In the genomic region with DNA sequence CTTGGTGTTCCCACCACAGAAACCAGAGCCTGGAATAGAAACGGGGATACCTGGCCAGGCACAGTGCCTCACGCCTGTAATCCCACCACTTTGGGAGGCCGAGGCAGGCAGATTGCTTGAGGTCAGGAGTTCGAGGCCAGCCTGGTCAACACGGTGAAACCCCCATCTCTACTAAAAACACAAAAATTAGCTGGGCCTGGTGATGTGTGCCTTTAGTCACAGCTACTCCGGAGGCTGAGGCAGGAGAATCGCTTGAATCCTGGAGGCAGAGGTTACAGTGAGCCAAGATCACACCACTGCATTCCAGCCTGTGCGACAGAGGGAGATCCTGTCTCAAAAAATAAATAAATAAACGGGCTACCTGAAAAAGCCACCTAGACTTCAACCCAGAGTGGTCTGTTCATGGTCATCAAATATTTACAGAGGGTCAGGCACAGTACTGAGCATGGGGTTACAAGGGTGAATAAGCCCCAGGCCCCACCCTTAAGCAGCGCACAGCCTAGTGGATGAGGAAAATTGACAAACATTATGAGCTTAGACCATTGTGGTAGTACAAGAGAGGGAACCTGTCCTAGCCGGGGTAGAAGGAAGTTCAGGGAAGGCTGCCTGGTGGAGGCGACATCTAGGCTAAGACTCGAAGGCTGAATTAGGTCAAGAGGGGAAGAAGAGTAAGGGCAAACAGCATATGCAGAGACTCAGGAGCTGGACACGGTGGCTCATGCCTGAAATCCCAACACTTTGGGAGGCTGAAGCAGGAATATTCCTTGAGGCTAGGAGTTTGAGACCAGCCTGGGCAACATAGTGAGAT, we compare ENCODE assay signal across 1 cellular context.
TF ChIP-seq lines count a peak whose summit lies in the region.

No MANE protein-coding gene starts in this region.

TF ChIP-seq in HepG2, 621 proteins besides CTCF, POLR2A, EP300 and RAD21 (continued from another document and continues in another):
- TF ChIP-seq, protein P1, sequence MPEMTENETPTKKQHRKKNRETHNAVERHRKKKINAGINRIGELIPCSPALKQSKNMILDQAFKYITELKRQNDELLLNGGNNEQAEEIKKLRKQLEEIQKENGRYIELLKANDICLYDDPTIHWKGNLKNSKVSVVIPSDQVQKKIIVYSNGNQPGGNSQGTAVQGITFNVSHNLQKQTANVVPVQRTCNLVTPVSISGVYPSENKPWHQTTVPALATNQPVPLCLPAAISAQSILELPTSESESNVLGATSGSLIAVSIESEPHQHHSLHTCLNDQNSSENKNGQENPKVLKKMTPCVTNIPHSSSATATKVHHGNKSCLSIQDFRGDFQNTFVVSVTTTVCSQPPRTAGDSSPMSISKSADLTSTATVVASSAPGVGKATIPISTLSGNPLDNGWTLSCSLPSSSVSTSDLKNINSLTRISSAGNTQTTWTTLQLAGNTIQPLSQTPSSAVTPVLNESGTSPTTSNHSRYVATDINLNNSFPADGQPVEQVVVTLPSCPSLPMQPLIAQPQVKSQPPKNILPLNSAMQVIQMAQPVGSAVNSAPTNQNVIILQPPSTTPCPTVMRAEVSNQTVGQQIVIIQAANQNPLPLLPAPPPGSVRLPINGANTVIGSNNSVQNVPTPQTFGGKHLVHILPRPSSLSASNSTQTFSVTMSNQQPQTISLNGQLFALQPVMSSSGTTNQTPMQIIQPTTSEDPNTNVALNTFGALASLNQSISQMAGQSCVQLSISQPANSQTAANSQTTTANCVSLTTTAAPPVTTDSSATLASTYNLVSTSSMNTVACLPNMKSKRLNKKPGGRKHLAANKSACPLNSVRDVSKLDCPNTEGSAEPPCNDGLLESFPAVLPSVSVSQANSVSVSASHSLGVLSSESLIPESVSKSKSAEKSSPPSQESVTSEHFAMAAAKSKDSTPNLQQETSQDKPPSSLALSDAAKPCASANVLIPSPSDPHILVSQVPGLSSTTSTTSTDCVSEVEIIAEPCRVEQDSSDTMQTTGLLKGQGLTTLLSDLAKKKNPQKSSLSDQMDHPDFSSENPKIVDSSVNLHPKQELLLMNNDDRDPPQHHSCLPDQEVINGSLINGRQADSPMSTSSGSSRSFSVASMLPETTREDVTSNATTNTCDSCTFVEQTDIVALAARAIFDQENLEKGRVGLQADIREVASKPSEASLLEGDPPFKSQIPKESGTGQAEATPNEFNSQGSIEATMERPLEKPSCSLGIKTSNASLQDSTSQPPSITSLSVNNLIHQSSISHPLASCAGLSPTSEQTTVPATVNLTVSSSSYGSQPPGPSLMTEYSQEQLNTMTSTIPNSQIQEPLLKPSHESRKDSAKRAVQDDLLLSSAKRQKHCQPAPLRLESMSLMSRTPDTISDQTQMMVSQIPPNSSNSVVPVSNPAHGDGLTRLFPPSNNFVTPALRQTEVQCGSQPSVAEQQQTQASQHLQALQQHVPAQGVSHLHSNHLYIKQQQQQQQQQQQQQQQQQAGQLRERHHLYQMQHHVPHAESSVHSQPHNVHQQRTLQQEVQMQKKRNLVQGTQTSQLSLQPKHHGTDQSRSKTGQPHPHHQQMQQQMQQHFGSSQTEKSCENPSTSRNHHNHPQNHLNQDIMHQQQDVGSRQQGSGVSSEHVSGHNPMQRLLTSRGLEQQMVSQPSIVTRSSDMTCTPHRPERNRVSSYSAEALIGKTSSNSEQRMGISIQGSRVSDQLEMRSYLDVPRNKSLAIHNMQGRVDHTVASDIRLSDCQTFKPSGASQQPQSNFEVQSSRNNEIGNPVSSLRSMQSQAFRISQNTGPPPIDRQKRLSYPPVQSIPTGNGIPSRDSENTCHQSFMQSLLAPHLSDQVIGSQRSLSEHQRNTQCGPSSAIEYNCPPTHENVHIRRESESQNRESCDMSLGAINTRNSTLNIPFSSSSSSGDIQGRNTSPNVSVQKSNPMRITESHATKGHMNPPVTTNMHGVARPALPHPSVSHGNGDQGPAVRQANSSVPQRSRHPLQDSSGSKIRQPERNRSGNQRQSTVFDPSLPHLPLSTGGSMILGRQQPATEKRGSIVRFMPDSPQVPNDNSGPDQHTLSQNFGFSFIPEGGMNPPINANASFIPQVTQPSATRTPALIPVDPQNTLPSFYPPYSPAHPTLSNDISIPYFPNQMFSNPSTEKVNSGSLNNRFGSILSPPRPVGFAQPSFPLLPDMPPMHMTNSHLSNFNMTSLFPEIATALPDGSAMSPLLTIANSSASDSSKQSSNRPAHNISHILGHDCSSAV (CRISPR knock-in tag; IDR thresholded peaks at IDR 0.05; ENCODE audit: borderline replicate concordance), result no peak
- TF ChIP-seq TOE1 (CRISPR knock-in tag; IDR thresholded peaks at IDR 0.05) (0 out of 2 replicates have a peak, but pooled peaks have one; percentile 94), ARNTL (CRISPR knock-in tag; IDR thresholded peaks at IDR 0.05) (peak; percentile 89), PCBP2 (optimal IDR thresholded peaks at IDR 0.05; ENCODE audit: low read depth, low read length, poor library complexity, severe bottlenecking) (no peak), SOX5 (CRISPR knock-in tag; IDR thresholded peaks at IDR 0.05; ENCODE audit: borderline replicate concordance) (peak; percentile 89), TBL1XR1 (IDR thresholded peaks at IDR 0.05; ENCODE audit: borderline replicate concordance, low read length, partially characterized antibody) (peak; percentile 96), MTF1 (CRISPR knock-in tag; IDR thresholded peaks at IDR 0.05) (no peak), RFX1 (IDR thresholded peaks at IDR 0.05) (no peak), ZNF263 (CRISPR knock-in tag; IDR thresholded peaks at IDR 0.05) (peak; percentile 24; the same call in 1 of the 2 replicates), CCAR2 (optimal IDR thresholded peaks at IDR 0.05; ENCODE audit: low read depth, low read length) (peak; percentile 74), NFE2L2 (IDR thresholded peaks at IDR 0.05; ENCODE audit: low read length) (no peak), ZNF160 (CRISPR knock-in tag; IDR thresholded peaks at IDR 0.05) (peak; percentile 66; the same call in 1 of the 2 replicates), SKI (IDR thresholded peaks at IDR 0.05; ENCODE audit: partially characterized antibody) (peak; percentile 98), YEATS2 (CRISPR knock-in tag; IDR thresholded peaks at IDR 0.05; ENCODE audit: borderline replicate concordance) (peak; percentile 63; the same call in 1 of the 2 replicates), ZBTB3 (CRISPR knock-in tag; IDR thresholded peaks at IDR 0.05; ENCODE audit: borderline replicate concordance, low read depth) (peak; percentile 87), ZNF205 (CRISPR knock-in tag; IDR thresholded peaks at IDR 0.05) (peak; percentile 95), ZNF563 (CRISPR knock-in tag; IDR thresholded peaks at IDR 0.05) (peak; percentile 84; the same call in 1 of the 2 replicates), STAT5B (CRISPR knock-in tag; IDR thresholded peaks at IDR 0.05) (0 out of 2 replicates have a peak, but pooled peaks have one; percentile 24), ZMYM2 (CRISPR knock-in tag; IDR thresholded peaks at IDR 0.05) (peak; percentile 97), ZBTB7B (CRISPR knock-in tag; IDR thresholded peaks at IDR 0.05) (peak; percentile 99), ZNF546 (CRISPR knock-in tag; conservative IDR thresholded peaks at IDR 0.05) (no peak), XRCC5 (optimal IDR thresholded peaks at IDR 0.05; ENCODE audit: low read length) (peak; percentile 28), TSC22D2 (CRISPR knock-in tag; IDR thresholded peaks at IDR 0.05; ENCODE audit: borderline replicate concordance) (peak; percentile 93), ELF4 (CRISPR knock-in tag; IDR thresholded peaks at IDR 0.05; ENCODE audit: borderline replicate concordance) (peak; percentile 82; the same call in 1 of the 2 replicates), KDM4B (CRISPR knock-in tag; IDR thresholded peaks at IDR 0.05) (peak; percentile 75; the same call in 1 of the 2 replicates), ASH2L (IDR thresholded peaks at IDR 0.05; ENCODE audit: insufficient read length, low read depth, low read length) (peak; percentile 44), HIVEP1 (CRISPR knock-in tag; IDR thresholded peaks at IDR 0.05) (peak; percentile 89), ESRRA (CRISPR knock-in tag; IDR thresholded peaks at IDR 0.05; ENCODE audit: low read depth) (peak; percentile 81; the same call in 1 of the 2 replicates), RELA (CRISPR knock-in tag; IDR thresholded peaks at IDR 0.05) (0 out of 2 replicates have a peak, but pooled peaks have one; percentile 12)
- TF ChIP-seq, protein P2, sequence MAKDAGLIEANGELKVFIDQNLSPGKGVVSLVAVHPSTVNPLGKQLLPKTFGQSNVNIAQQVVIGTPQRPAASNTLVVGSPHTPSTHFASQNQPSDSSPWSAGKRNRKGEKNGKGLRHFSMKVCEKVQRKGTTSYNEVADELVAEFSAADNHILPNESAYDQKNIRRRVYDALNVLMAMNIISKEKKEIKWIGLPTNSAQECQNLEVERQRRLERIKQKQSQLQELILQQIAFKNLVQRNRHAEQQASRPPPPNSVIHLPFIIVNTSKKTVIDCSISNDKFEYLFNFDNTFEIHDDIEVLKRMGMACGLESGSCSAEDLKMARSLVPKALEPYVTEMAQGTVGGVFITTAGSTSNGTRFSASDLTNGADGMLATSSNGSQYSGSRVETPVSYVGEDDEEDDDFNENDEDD (CRISPR knock-in tag; IDR thresholded peaks at IDR 0.05; ENCODE audit: borderline replicate concordance), result peak; percentile 54; the same call in 1 of the 2 replicates
- TF ChIP-seq, protein P3, sequence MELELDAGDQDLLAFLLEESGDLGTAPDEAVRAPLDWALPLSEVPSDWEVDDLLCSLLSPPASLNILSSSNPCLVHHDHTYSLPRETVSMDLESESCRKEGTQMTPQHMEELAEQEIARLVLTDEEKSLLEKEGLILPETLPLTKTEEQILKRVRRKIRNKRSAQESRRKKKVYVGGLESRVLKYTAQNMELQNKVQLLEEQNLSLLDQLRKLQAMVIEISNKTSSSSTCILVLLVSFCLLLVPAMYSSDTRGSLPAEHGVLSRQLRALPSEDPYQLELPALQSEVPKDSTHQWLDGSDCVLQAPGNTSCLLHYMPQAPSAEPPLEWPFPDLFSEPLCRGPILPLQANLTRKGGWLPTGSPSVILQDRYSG (CRISPR knock-in tag; IDR thresholded peaks at IDR 0.05), result no peak
- TF ChIP-seq, protein P4, sequence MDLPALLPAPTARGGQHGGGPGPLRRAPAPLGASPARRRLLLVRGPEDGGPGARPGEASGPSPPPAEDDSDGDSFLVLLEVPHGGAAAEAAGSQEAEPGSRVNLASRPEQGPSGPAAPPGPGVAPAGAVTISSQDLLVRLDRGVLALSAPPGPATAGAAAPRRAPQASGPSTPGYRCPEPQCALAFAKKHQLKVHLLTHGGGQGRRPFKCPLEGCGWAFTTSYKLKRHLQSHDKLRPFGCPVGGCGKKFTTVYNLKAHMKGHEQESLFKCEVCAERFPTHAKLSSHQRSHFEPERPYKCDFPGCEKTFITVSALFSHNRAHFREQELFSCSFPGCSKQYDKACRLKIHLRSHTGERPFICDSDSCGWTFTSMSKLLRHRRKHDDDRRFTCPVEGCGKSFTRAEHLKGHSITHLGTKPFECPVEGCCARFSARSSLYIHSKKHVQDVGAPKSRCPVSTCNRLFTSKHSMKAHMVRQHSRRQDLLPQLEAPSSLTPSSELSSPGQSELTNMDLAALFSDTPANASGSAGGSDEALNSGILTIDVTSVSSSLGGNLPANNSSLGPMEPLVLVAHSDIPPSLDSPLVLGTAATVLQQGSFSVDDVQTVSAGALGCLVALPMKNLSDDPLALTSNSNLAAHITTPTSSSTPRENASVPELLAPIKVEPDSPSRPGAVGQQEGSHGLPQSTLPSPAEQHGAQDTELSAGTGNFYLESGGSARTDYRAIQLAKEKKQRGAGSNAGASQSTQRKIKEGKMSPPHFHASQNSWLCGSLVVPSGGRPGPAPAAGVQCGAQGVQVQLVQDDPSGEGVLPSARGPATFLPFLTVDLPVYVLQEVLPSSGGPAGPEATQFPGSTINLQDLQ (CRISPR knock-in tag; IDR thresholded peaks at IDR 0.05), result peak; percentile 86
- TF ChIP-seq, protein P5, sequence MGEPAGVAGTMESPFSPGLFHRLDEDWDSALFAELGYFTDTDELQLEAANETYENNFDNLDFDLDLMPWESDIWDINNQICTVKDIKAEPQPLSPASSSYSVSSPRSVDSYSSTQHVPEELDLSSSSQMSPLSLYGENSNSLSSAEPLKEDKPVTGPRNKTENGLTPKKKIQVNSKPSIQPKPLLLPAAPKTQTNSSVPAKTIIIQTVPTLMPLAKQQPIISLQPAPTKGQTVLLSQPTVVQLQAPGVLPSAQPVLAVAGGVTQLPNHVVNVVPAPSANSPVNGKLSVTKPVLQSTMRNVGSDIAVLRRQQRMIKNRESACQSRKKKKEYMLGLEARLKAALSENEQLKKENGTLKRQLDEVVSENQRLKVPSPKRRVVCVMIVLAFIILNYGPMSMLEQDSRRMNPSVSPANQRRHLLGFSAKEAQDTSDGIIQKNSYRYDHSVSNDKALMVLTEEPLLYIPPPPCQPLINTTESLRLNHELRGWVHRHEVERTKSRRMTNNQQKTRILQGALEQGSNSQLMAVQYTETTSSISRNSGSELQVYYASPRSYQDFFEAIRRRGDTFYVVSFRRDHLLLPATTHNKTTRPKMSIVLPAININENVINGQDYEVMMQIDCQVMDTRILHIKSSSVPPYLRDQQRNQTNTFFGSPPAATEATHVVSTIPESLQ (CRISPR knock-in tag; conservative IDR thresholded peaks at IDR 0.05), result no peak
- TF ChIP-seq, protein P6, sequence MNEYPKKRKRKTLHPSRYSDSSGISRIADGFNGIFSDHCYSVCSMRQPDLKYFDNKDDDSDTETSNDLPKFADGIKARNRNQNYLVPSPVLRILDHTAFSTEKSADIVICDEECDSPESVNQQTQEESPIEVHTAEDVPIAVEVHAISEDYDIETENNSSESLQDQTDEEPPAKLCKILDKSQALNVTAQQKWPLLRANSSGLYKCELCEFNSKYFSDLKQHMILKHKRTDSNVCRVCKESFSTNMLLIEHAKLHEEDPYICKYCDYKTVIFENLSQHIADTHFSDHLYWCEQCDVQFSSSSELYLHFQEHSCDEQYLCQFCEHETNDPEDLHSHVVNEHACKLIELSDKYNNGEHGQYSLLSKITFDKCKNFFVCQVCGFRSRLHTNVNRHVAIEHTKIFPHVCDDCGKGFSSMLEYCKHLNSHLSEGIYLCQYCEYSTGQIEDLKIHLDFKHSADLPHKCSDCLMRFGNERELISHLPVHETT (CRISPR knock-in tag; conservative IDR thresholded peaks at IDR 0.05), result 0 out of 2 replicates have a peak, but pooled peaks have one; percentile 21
- TF ChIP-seq, protein P7, sequence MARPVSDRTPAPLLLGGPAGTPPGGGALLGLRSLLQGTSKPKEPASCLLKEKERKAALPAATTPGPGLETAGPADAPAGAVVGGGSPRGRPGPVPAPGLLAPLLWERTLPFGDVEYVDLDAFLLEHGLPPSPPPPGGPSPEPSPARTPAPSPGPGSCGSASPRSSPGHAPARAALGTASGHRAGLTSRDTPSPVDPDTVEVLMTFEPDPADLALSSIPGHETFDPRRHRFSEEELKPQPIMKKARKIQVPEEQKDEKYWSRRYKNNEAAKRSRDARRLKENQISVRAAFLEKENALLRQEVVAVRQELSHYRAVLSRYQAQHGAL (CRISPR knock-in tag; IDR thresholded peaks at IDR 0.05; ENCODE audit: not compliant biosample characterization), result no peak
- TF ChIP-seq, protein P8, sequence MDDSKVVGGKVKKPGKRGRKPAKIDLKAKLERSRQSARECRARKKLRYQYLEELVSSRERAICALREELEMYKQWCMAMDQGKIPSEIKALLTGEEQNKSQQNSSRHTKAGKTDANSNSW (CRISPR knock-in tag; IDR thresholded peaks at IDR 0.05; ENCODE audit: borderline replicate concordance), result no peak
- TF ChIP-seq, protein P9, sequence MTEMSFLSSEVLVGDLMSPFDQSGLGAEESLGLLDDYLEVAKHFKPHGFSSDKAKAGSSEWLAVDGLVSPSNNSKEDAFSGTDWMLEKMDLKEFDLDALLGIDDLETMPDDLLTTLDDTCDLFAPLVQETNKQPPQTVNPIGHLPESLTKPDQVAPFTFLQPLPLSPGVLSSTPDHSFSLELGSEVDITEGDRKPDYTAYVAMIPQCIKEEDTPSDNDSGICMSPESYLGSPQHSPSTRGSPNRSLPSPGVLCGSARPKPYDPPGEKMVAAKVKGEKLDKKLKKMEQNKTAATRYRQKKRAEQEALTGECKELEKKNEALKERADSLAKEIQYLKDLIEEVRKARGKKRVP (CRISPR knock-in tag; IDR thresholded peaks at IDR 0.05), result peak in 1 of 2 experiments; percentile 57; a peak in 1 of 4 replicates
